Comparison of ENCODE assay signal across 24 cellular contexts in genomic region chr2:124339709-124340108, GRCh38.
"Had no signal": no experiment of that assay in that cellular context is flagged by ENCODE, and none has a peak within 500 bp of the region (broad histone marks: within the 10 kb centered on the region; RNA-seq: fewer than 3 reads in every experiment).

No MANE protein-coding gene starts in this region.

- H3K36me3 Mint-ChIP-seq: activated CD4-positive, alpha-beta memory T cell treated with anti-CD3 and anti-CD28 coated beads for 36 hours; activated naive CD4-positive, alpha-beta T cell treated with anti-CD3 and anti-CD28 coated beads, Interleukin-2, amount 50 U/mL, for 72 hours had no signal

- DNase-seq: activated CD4-positive, alpha-beta memory T cell treated with anti-CD3 and anti-CD28 coated beads for 36 hours; activated CD4-positive, alpha-beta T cell treated with anti-CD3 and anti-CD28 coated beads, Interleukin-2, amount 10 ng/mL, durations not matched to agents 7 days and 5 days; activated CD8-positive, alpha-beta memory T cell treated with anti-CD3 and anti-CD28 coated beads for 24 hours; activated effector memory CD4-positive, alpha-beta T cell treated with anti-CD3 and anti-CD28 coated beads, Interleukin-2, amount 50 U/mL, for 16 hours; activated naive CD4-positive, alpha-beta T cell treated with Interleukin-2 at 50 U/mL for 16 hours; activated T-cell treated with anti-CD3 and anti-CD28 coated beads, Interleukin-2, amount 50 U/mL, for 4 hours; anterior cingulate cortex; body of pancreas; Karpas-422; NCI-H1048; NCI-H146; NCI-H187 treated with DMSO at 0.1 percent for 48 hours; NCI-H2081 treated with DMSO at 0.1 percent for 48 hours; NCI-H446; Peyer's patch; SHP77; SW 1271 had no signal

- ATAC-seq: activated naive CD4-positive, alpha-beta T cell treated with anti-CD3 and anti-CD28 coated beads, Interleukin-2, amount 50 U/mL, for 72 hours; activated T-cell treated with anti-CD3 and anti-CD28 coated beads, Interleukin-2, amount 50 U/mL, for 4 hours; body of pancreas; K562; SK-N-SH treated with all-trans-retinoic acid at 6 μM for 48 hours; WTC11 had no signal

- H3K27me3 Mint-ChIP-seq: activated CD4-positive, alpha-beta memory T cell treated with anti-CD3 and anti-CD28 coated beads for 36 hours; activated CD4-positive, alpha-beta T cell treated with anti-CD3 and anti-CD28 coated beads, Interleukin-2, amount 10 ng/mL, durations not matched to agents 7 days and 5 days had no signal

- H3K4me3 Mint-ChIP-seq: activated CD4-positive, alpha-beta memory T cell treated with anti-CD3 and anti-CD28 coated beads for 36 hours; activated CD4-positive, alpha-beta T cell treated with anti-CD3 and anti-CD28 coated beads, Interleukin-2, amount 10 ng/mL, durations not matched to agents 7 days and 5 days; activated T-cell treated with anti-CD3 and anti-CD28 coated beads, Interleukin-2, amount 50 U/mL, for 4 hours; T-helper 2 cell treated with Interferon-gamma antibody and Interleukin-4, amounts not matched to agents 5 μg/mL and 100 μg/mL, for 36 hours; WTC11 had no signal

- H3K27ac Mint-ChIP-seq: activated CD4-positive, alpha-beta memory T cell treated with anti-CD3 and anti-CD28 coated beads for 36 hours; activated CD4-positive, alpha-beta T cell treated with anti-CD3 and anti-CD28 coated beads, Interleukin-2, amount 10 ng/mL, durations not matched to agents 7 days and 5 days; activated naive CD4-positive, alpha-beta T cell treated with anti-CD3 and anti-CD28 coated beads, Interleukin-2, amount 50 U/mL, for 72 hours; T-helper 2 cell treated with Interferon-gamma antibody and Interleukin-4, amounts not matched to agents 5 μg/mL and 100 μg/mL, for 36 hours; WTC11 had no signal

- H3K4me3 ChIP-seq: body of pancreas, cardiac muscle cell, K562, Peyer's patch, SJSA1 had no signal

- H3K4me1 Mint-ChIP-seq: activated CD4-positive, alpha-beta T cell treated with anti-CD3 and anti-CD28 coated beads, Interleukin-2, amount 10 ng/mL, durations not matched to agents 7 days and 5 days had no signal

- FAIRE-seq: K562 had no signal
